Comparison of ENCODE assay signal across 21 cellular contexts in the genomic region with DNA sequence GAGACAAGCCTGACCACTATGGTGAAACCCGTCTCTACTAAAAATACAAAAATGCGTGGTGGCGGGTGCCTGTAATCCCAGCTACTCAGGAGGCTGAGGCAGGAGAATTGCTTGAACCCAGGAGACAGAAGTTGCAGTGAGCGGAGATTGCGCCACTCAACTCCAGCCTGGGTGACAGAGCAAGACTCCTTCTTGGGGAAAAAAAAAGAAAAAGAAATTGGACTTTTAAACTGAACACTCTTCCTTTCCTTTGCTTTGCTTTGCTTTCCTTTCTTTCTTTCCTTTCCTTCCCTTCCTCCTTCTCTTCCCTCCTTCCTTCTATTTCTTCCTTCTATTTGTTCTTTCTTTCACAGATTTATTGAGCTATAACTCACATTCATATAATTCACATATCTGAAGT.
"Had no signal": no experiment of that assay in that cellular context is flagged by ENCODE, and none has a peak within 500 bp of the region (broad histone marks: within the 10 kb centered on the region; RNA-seq: fewer than 3 reads in every experiment).

No MANE protein-coding gene starts in this region.

- H3K27ac Mint-ChIP-seq: endodermal cell; naive B cell; nephron; stimulated activated effector memory CD8-positive, alpha-beta T cell treated with anti-CD3 and anti-CD28 coated beads, Interleukin-12 subunit alpha, Interleukin-12 subunit beta, amount 100 ng/mL, for 72 hours had no signal

- H3K36me3 Mint-ChIP-seq: naive B cell; stimulated activated effector memory CD8-positive, alpha-beta T cell treated with anti-CD3 and anti-CD28 coated beads, Interleukin-12 subunit alpha, Interleukin-12 subunit beta, amount 100 ng/mL, for 72 hours had no signal

- H3K4me1 ChIP-seq: colonic mucosa, parathyroid adenoma, prostate gland, tibial nerve had no signal

- H3K4me1 Mint-ChIP-seq: nephron; stimulated activated effector memory CD8-positive, alpha-beta T cell treated with anti-CD3 and anti-CD28 coated beads, Interleukin-12 subunit alpha, Interleukin-12 subunit beta, amount 100 ng/mL, for 72 hours had no signal

- H3K4me3 Mint-ChIP-seq: endodermal cell; naive B cell; nephron; stimulated activated effector memory CD8-positive, alpha-beta T cell treated with anti-CD3 and anti-CD28 coated beads, Interleukin-12 subunit alpha, Interleukin-12 subunit beta, amount 100 ng/mL, for 72 hours had no signal

- ATAC-seq: heart left ventricle; left colon; left ventricle myocardium superior; stimulated activated effector memory CD8-positive, alpha-beta T cell treated with anti-CD3 and anti-CD28 coated beads, Interleukin-12 subunit alpha, Interleukin-12 subunit beta, amount 100 ng/mL, for 72 hours; stimulated activated naive CD8-positive, alpha-beta T cell treated with anti-CD3 and anti-CD28 coated beads, Interleukin-15, Interleukin-2, amounts not matched to agents 100 U/mL and 50 U/mL, for 24 hours had no signal

- H3K27ac ChIP-seq: colonic mucosa, parathyroid adenoma, prostate gland, right lobe of liver, tibial nerve had no signal

- H3K4me3 ChIP-seq: colonic mucosa, heart left ventricle, prostate gland, right lobe of liver, tibial nerve had no signal

- DNase-seq: colonic mucosa; effector CD4-positive, alpha-beta T cell; endodermal cell; erythroblast; foreskin melanocyte; heart left ventricle; hippocampal formation; left colon; left ventricle myocardium superior; mesendoderm; naive B cell; occipital lobe; right lobe of liver; stimulated activated CD4-positive, alpha-beta T cell treated with anti-CD3 and anti-CD28 coated beads, Interleukin-4, amount 100 ng/mL, for 1 hour; stimulated activated CD8-positive, alpha-beta memory T cell treated with anti-CD3 and anti-CD28 coated beads, Interleukin-4, amount 100 ng/mL, for 48 hours; stimulated activated naive CD8-positive, alpha-beta T cell treated with anti-CD3 and anti-CD28 coated beads, Interleukin-15, Interleukin-2, amounts not matched to agents 100 U/mL and 50 U/mL, for 24 hours had no signal

- H3K9me3 ChIP-seq: colonic mucosa, heart left ventricle, prostate gland, right lobe of liver, tibial nerve had no signal

- H3K36me3 ChIP-seq: colonic mucosa, heart left ventricle, prostate gland, right lobe of liver, tibial nerve had no signal

- H3K9me3 Mint-ChIP-seq: endodermal cell; naive B cell; nephron; stimulated activated effector memory CD8-positive, alpha-beta T cell treated with anti-CD3 and anti-CD28 coated beads, Interleukin-12 subunit alpha, Interleukin-12 subunit beta, amount 100 ng/mL, for 72 hours had no signal

- H3K27me3 ChIP-seq: colonic mucosa, heart left ventricle, right lobe of liver had no signal
